1 cellular context compared by ENCODE assay signal in the genomic region with DNA sequence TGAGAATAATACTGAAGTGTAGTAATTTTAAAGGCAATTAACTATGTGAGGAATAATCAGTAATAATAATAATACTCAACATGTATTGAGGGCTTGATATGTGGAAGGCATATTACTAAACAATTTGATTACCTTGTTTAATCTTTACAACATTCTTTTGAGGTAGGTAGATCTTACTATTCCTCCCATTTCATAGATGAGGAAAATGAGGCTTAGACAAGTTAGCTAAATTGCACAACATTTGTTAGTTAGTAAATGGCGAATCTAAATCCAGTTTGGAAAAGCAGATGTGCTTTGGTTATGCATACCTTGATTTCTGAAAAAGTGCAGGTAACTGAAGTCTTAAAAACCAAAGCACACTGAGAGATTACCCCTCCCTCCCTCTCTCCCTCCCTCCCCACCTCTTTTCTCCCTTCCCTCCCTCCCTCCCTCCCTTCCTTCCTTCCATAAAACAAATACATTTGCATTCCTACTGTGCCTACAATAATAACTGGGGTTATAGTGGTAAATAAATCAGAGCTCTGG.
TF ChIP-seq lines count a peak whose summit lies in the region.

No MANE protein-coding gene starts in this region.

TF ChIP-seq in HepG2, 621 proteins besides CTCF, POLR2A, EP300 and RAD21 (continued from another document and continues in another):
- TF ChIP-seq ZNF362 (CRISPR knock-in tag; IDR thresholded peaks at IDR 0.05; ENCODE audit: borderline replicate concordance) (no peak), POLR2G (IDR thresholded peaks at IDR 0.05; ENCODE audit: low read depth, low read length) (no peak), FOXC1 (CRISPR knock-in tag; IDR thresholded peaks at IDR 0.05; ENCODE audit: borderline replicate concordance) (no peak), ZMYM2 (CRISPR knock-in tag; IDR thresholded peaks at IDR 0.05) (no peak), CEBPG (CRISPR knock-in tag; IDR thresholded peaks at IDR 0.05) (0 out of 2 replicates have a peak, but pooled peaks have one; percentile 20), ZMYM3 (CRISPR knock-in tag; IDR thresholded peaks at IDR 0.05) (no peak), ZNF552 (CRISPR knock-in tag; IDR thresholded peaks at IDR 0.05; ENCODE audit: borderline replicate concordance) (no peak), EED (CRISPR knock-in tag; IDR thresholded peaks at IDR 0.05) (no peak), PCBP2 (optimal IDR thresholded peaks at IDR 0.05; ENCODE audit: low read depth, low read length, poor library complexity, severe bottlenecking) (peak; percentile 89), ZNF629 (CRISPR knock-in tag; conservative IDR thresholded peaks at IDR 0.05) (peak; percentile 93), ZNF768 (CRISPR knock-in tag; IDR thresholded peaks at IDR 0.05) (no peak), ZSCAN21 (CRISPR knock-in tag; IDR thresholded peaks at IDR 0.05; ENCODE audit: borderline replicate concordance) (no peak), TP53 (CRISPR knock-in tag; conservative IDR thresholded peaks at IDR 0.05) (no peak), PHF20 (CRISPR knock-in tag; IDR thresholded peaks at IDR 0.05) (no peak), CHD4 (IDR thresholded peaks at IDR 0.05; ENCODE audit: borderline replicate concordance, low read length) (0 out of 2 replicates have a peak, but pooled peaks have one; percentile 58), ZNF383 (CRISPR knock-in tag; IDR thresholded peaks at IDR 0.05; ENCODE audit: borderline replicate concordance) (no peak), TMF1 (CRISPR knock-in tag; IDR thresholded peaks at IDR 0.05; ENCODE audit: low read depth) (no peak), KDM1A (CRISPR knock-in tag; IDR thresholded peaks at IDR 0.05) (peak; percentile 84), ZNF557 (CRISPR knock-in tag; IDR thresholded peaks at IDR 0.05) (no peak), ZNF337 (CRISPR knock-in tag; IDR thresholded peaks at IDR 0.05; ENCODE audit: borderline replicate concordance, low read depth) (no peak), RCOR2 (CRISPR knock-in tag; IDR thresholded peaks at IDR 0.05) (peak; percentile 36), RFX3 (CRISPR knock-in tag; IDR thresholded peaks at IDR 0.05) (no peak), ZNF777 (CRISPR knock-in tag; IDR thresholded peaks at IDR 0.05) (no peak), TBL1XR1 (IDR thresholded peaks at IDR 0.05; ENCODE audit: borderline replicate concordance, low read length, partially characterized antibody) (no peak)
- TF ChIP-seq, protein P1, sequence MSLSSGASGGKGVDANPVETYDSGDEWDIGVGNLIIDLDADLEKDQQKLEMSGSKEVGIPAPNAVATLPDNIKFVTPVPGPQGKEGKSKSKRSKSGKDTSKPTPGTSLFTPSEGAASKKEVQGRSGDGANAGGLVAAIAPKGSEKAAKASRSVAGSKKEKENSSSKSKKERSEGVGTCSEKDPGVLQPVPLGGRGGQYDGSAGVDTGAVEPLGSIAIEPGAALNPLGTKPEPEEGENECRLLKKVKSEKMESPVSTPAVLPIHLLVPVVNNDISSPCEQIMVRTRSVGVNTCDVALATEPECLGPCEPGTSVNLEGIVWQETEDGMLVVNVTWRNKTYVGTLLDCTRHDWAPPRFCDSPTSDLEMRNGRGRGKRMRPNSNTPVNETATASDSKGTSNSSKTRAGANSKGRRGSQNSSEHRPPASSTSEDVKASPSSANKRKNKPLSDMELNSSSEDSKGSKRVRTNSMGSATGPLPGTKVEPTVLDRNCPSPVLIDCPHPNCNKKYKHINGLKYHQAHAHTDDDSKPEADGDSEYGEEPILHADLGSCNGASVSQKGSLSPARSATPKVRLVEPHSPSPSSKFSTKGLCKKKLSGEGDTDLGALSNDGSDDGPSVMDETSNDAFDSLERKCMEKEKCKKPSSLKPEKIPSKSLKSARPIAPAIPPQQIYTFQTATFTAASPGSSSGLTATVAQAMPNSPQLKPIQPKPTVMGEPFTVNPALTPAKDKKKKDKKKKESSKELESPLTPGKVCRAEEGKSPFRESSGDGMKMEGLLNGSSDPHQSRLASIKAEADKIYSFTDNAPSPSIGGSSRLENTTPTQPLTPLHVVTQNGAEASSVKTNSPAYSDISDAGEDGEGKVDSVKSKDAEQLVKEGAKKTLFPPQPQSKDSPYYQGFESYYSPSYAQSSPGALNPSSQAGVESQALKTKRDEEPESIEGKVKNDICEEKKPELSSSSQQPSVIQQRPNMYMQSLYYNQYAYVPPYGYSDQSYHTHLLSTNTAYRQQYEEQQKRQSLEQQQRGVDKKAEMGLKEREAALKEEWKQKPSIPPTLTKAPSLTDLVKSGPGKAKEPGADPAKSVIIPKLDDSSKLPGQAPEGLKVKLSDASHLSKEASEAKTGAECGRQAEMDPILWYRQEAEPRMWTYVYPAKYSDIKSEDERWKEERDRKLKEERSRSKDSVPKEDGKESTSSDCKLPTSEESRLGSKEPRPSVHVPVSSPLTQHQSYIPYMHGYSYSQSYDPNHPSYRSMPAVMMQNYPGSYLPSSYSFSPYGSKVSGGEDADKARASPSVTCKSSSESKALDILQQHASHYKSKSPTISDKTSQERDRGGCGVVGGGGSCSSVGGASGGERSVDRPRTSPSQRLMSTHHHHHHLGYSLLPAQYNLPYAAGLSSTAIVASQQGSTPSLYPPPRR (CRISPR knock-in tag; IDR thresholded peaks at IDR 0.05; ENCODE audit: borderline replicate concordance): no peak
- TF ChIP-seq, protein P2, sequence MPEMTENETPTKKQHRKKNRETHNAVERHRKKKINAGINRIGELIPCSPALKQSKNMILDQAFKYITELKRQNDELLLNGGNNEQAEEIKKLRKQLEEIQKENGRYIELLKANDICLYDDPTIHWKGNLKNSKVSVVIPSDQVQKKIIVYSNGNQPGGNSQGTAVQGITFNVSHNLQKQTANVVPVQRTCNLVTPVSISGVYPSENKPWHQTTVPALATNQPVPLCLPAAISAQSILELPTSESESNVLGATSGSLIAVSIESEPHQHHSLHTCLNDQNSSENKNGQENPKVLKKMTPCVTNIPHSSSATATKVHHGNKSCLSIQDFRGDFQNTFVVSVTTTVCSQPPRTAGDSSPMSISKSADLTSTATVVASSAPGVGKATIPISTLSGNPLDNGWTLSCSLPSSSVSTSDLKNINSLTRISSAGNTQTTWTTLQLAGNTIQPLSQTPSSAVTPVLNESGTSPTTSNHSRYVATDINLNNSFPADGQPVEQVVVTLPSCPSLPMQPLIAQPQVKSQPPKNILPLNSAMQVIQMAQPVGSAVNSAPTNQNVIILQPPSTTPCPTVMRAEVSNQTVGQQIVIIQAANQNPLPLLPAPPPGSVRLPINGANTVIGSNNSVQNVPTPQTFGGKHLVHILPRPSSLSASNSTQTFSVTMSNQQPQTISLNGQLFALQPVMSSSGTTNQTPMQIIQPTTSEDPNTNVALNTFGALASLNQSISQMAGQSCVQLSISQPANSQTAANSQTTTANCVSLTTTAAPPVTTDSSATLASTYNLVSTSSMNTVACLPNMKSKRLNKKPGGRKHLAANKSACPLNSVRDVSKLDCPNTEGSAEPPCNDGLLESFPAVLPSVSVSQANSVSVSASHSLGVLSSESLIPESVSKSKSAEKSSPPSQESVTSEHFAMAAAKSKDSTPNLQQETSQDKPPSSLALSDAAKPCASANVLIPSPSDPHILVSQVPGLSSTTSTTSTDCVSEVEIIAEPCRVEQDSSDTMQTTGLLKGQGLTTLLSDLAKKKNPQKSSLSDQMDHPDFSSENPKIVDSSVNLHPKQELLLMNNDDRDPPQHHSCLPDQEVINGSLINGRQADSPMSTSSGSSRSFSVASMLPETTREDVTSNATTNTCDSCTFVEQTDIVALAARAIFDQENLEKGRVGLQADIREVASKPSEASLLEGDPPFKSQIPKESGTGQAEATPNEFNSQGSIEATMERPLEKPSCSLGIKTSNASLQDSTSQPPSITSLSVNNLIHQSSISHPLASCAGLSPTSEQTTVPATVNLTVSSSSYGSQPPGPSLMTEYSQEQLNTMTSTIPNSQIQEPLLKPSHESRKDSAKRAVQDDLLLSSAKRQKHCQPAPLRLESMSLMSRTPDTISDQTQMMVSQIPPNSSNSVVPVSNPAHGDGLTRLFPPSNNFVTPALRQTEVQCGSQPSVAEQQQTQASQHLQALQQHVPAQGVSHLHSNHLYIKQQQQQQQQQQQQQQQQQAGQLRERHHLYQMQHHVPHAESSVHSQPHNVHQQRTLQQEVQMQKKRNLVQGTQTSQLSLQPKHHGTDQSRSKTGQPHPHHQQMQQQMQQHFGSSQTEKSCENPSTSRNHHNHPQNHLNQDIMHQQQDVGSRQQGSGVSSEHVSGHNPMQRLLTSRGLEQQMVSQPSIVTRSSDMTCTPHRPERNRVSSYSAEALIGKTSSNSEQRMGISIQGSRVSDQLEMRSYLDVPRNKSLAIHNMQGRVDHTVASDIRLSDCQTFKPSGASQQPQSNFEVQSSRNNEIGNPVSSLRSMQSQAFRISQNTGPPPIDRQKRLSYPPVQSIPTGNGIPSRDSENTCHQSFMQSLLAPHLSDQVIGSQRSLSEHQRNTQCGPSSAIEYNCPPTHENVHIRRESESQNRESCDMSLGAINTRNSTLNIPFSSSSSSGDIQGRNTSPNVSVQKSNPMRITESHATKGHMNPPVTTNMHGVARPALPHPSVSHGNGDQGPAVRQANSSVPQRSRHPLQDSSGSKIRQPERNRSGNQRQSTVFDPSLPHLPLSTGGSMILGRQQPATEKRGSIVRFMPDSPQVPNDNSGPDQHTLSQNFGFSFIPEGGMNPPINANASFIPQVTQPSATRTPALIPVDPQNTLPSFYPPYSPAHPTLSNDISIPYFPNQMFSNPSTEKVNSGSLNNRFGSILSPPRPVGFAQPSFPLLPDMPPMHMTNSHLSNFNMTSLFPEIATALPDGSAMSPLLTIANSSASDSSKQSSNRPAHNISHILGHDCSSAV (CRISPR knock-in tag; IDR thresholded peaks at IDR 0.05; ENCODE audit: borderline replicate concordance): no peak
- TF ChIP-seq, protein P3, sequence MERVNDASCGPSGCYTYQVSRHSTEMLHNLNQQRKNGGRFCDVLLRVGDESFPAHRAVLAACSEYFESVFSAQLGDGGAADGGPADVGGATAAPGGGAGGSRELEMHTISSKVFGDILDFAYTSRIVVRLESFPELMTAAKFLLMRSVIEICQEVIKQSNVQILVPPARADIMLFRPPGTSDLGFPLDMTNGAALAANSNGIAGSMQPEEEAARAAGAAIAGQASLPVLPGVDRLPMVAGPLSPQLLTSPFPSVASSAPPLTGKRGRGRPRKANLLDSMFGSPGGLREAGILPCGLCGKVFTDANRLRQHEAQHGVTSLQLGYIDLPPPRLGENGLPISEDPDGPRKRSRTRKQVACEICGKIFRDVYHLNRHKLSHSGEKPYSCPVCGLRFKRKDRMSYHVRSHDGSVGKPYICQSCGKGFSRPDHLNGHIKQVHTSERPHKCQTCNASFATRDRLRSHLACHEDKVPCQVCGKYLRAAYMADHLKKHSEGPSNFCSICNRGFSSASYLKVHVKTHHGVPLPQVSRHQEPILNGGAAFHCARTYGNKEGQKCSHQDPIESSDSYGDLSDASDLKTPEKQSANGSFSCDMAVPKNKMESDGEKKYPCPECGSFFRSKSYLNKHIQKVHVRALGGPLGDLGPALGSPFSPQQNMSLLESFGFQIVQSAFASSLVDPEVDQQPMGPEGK (CRISPR knock-in tag; IDR thresholded peaks at IDR 0.05): no peak
- TF ChIP-seq, protein P4, sequence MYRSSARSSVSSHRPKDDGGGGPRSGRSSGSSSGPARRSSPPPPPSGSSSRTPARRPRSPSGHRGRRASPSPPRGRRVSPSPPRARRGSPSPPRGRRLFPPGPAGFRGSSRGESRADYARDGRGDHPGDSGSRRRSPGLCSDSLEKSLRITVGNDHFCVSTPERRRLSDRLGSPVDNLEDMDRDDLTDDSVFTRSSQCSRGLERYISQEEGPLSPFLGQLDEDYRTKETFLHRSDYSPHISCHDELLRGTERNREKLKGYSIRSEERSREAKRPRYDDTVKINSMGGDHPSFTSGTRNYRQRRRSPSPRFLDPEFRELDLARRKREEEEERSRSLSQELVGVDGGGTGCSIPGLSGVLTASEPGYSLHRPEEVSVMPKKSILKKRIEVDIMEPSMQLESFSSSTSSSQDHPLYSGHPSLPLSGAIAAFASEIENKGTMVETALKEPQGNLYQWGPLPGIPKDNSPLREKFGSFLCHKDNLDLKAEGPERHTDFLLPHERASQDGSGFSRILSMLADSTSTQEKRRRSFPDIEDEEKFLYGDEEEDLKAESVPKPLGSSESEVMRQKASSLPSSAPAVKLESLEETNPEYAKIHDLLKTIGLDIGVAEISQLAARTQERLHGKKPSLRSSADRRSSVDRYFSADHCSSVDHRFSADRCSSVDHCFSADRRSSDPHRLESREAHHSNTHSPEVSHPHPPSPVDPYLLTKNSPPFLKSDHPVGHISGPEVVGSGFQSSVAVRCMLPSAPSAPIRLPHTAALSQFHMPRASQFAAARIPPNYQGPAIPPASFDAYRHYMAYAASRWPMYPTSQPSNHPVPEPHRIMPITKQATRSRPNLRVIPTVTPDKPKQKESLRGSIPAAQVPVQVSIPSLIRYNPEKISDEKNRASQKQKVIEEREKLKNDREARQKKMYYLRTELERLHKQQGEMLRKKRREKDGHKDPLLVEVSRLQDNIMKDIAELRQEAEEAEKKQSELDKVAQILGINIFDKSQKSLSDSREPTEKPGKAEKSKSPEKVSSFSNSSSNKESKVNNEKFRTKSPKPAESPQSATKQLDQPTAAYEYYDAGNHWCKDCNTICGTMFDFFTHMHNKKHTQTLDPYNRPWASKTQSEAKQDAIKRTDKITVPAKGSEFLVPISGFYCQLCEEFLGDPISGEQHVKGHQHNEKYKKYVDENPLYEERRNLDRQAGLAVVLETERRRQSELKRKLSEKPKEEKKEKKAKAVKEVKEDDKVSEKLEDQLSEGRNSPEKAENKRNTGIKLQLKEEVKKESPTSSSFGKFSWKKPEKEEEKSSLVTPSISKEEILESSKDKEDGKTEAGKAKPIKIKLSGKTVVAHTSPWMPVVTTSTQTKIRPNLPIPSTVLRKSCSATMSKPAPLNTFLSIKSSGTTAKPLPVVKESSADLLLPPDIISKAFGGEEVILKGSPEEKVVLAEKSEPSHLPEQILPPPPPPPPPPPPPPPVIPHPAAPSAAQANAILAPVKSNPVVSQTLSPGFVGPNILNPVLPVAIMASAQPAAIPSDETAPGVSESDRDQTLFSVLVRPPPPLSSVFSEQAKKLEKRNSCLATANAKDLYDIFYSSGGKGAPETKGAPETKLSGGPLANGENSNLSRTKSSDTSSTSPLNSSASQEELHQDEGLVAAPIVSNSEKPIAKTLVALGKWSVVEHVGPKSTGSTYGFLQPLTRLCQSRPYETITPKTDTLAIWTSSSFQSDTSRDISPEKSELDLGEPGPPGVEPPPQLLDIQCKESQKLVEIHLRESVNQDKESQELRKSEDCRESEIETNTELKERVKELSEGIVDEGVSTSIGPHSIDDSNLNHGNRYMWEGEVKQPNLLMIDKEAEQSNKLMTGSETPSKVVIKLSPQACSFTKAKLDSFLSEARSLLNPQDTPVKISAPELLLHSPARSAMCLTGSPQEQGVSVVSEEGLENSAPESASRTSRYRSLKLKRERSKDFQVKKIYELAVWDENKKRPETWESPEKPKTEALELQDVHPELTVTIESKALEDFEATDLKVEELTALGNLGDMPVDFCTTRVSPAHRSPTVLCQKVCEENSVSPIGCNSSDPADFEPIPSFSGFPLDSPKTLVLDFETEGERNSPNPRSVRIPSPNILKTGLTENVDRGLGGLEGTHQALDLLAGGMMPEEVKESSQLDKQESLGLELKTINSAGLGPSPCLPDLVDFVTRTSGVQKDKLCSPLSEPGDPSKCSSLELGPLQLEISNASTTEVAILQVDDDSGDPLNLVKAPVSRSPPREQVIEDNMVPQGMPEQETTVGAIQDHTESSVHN (CRISPR knock-in tag; IDR thresholded peaks at IDR 0.05): no peak
